ENCODE assay signal across 13 cellular contexts in the genomic region with DNA sequence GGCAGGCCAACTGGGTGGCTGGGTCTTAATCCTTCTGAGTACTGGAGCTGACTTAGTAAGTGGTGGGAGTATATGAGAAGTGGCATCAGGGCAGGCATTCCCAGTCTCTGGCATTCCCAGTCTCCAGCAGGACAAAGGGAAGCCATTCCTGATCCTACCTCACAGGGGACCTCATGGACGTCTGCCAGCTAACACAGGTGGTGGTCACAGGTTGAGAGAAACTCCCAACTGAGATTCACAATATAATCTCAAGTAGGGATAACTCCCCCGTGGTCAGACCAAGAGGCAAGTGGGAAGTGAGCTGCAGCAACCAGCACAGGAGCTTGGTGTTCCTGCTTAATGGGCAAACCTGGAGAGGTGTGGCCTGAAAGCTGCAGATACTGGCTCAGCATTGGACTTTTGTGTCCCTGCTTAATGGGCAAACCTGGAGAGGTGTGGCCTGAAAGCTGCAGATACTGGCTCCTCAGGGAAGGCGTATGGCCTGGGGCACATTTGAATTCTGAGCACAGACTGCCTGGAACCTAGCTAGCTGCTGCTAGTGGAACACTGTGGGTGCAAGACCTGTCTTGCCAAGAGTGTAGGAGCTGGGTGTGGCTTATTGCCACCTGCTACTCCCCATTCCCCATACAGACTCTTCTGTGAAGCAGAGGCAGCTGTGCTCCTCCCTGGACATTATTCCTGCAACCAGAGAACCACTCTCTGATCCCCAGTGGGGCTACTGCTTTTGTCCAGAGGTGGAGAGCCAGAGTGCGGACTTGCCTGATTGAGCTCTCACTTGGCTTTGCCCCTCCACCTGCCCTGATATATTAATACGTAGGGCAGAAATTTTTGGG. TPM values are rescaled to one million over a fixed set of nuclear protein-coding genes. Genes with fewer than 3 reads are reported as not detected.
DNase-seq lines count a peak whose midpoint lies in the region; ATAC-seq, FAIRE-seq and TF ChIP-seq lines count a peak whose summit lies in the region.
"Had no signal": no experiment of that assay in that cellular context is flagged by ENCODE, and none has a peak within 500 bp of the region (broad histone marks: within the 10 kb centered on the region; RNA-seq: fewer than 3 reads in every experiment).

No MANE protein-coding gene starts in this region.

- H3K36me3 ChIP-seq in small intestine (ENCODE audit: control insufficient read depth in 2 of 2, insufficient read depth in 2 of 2, low read length in 2 of 2): peaks cover 0 to 10% of the 10 kb centered on the region in 2 donors

- FAIRE-seq in small intestine (lab: Jason Lieb, UNC): no peak
- FAIRE-seq: GM18507 had no signal

- no peaks in the 10 kb centered on the region for H3K27me3 ChIP-seq in small intestine (ENCODE audit: control insufficient read depth in 2 of 2, insufficient read depth in 2 of 2, low read length in 2 of 2)

- H3K4me1 ChIP-seq in small intestine (ENCODE audit: control insufficient read depth in 2 of 2, insufficient read depth in 1 of 2, low read depth in 1 of 2, low read length in 1 of 2): peaks cover 0 to 2% of the 10 kb centered on the region in 2 donors
- H3K4me1 ChIP-seq: parathyroid adenoma had no signal

- DNase-seq in SHP77 (lab: John Stamatoyannopoulos, UW): peak; percentile 5 to 31
- DNase-seq in SHP77 treated with DMSO at 0.1 percent for 48 hours (lab: John Stamatoyannopoulos, UW): no peak
- DNase-seq in NCI-H2029 treated with DMSO at 0.1 percent for 48 hours (lab: John Stamatoyannopoulos, UW): peak; percentile 87
- peak; percentile 49 for DNase-seq in epithelial cell of esophagus (ENCODE audit: low read depth)
- peak; percentile 92 for DNase-seq in small intestine
- DNase-seq in stimulated activated CD4-positive, alpha-beta T cell treated with anti-CD3 and anti-CD28 coated beads, Interleukin-4, amount 100 ng/mL, for 4 hours: no peak
- DNase-seq: NCI-H345; stimulated activated CD4-positive, alpha-beta T cell treated with anti-CD3 and anti-CD28 coated beads, Interleukin-12 subunit alpha, Interleukin-12 subunit beta, amount 100 ng/mL, for 4 hours; SW 1271 had no signal

- no peak for TF ChIP-seq CTCF in epithelial cell of esophagus (IDR thresholded peaks at IDR 0.05; ENCODE audit: insufficient read depth, low read depth, low read length, missing control alignments)

- H3K27ac ChIP-seq in small intestine (ENCODE audit: low read depth in 1 of 2, low read length in 1 of 2): peak overlapping the region; percentile 81 to 87
- H3K27ac ChIP-seq: parathyroid adenoma had no signal

- 15 to 35% (median 22%) methylated on average over 4 to 5 of the region's 5 CpGs for WGBS in small intestine, 3 donors

- no peak for ATAC-seq in HG03045 (IDR thresholded peaks at IDR 0.05; ENCODE audit: unreplicated experiment)
- ATAC-seq in GM21360 (IDR thresholded peaks at IDR 0.05; ENCODE audit: unreplicated experiment): no peak

- H3K4me3 ChIP-seq in epithelial cell of esophagus (ENCODE audit: low read length): no peak overlapping the region
- no peak overlapping the region for H3K4me3 ChIP-seq in small intestine (ENCODE audit: low read depth in 1 of 2, low read length in 2 of 2)

- H3K9me3 ChIP-seq in small intestine (ENCODE audit: control insufficient read depth, low read depth): no peaks in the 10 kb centered on the region

RNA-seq across cellular contexts. Expression of a gene that starts 25.9 kb away (rescaled TPM):
- polyA plus RNA-seq in small intestine: not detected

RNA-seq across cellular contexts. Expression of a gene that starts 29.1 kb away (rescaled TPM):
- polyA plus RNA-seq in small intestine: 100 to 1,000 TPM in 2 of 3 donors, 10 to 100 TPM in 1; 46.9 to 398 (median 300) TPM

RNA-seq across cellular contexts. Expression of a gene that starts 35.8 kb away (rescaled TPM):
- not detected for polyA plus RNA-seq in small intestine

Comparison
In these comparisons a context has a peak if more than half of its experiments do, and no peak if none do; other contexts are left out.
1. DNase-seq: peak in SHP77 (2 of 2), NCI-H2029 treated with DMSO at 0.1 percent for 48 hours (single experiment), epithelial cell of esophagus (single experiment) and small intestine (single experiment); none in SHP77 treated with DMSO at 0.1 percent for 48 hours (single experiment) and stimulated activated CD4-positive, alpha-beta T cell treated with anti-CD3 and anti-CD28 coated beads, Interleukin-4, amount 100 ng/mL, for 4 hours (0 of 2).